In the genomic region with DNA sequence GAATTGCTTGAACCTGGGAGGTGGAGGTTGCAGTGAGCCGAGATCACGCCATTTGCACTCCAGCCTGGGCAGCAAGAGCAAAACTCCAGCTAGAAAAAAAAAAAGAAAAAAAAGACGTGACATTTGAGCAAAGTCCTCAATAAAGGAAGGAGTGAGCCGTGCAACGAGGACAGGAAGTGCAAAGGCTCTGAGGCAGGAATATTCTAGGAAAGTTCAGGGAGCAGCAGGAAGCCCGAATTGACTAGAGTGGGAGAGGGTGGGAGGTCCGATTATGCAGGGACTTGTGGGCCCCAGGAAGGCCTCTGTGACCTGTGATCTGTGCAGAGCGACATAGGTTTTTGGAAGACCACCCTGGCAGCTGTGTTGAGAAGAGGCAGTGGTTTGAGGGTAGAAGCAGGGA, we compare ENCODE assay signal across 19 cellular contexts. TPM values are rescaled to one million over a fixed set of nuclear protein-coding genes. Genes with fewer than 3 reads are reported as not detected.
DNase-seq lines count a peak whose midpoint lies in the region; ATAC-seq lines count a peak whose summit lies in the region.
"Had no signal": no experiment of that assay in that cellular context is flagged by ENCODE, and none has a peak within 500 bp of the region (broad histone marks: within the 10 kb centered on the region; RNA-seq: fewer than 3 reads in every experiment).

No MANE protein-coding gene starts in this region.

- no peak overlapping the region for H3K4me3 Mint-ChIP-seq in activated naive CD4-positive, alpha-beta T cell treated with anti-CD3 and anti-CD28 coated beads for 36 hours
- no peak overlapping the region for H3K4me3 Mint-ChIP-seq in naive thymus-derived CD4-positive, alpha-beta T cell
- H3K4me3 Mint-ChIP-seq: brain; stimulated activated naive CD8-positive, alpha-beta T cell treated with anti-CD3 and anti-CD28 coated beads, Interleukin-15, amount 100 ng/mL, for 72 hours had no signal

- H3K36me3 ChIP-seq in naive thymus-derived CD4-positive, alpha-beta T cell (ENCODE audit: control insufficient read depth in 2 of 3, insufficient read depth in 3 of 3, low read length in 3 of 3), result peaks cover 17 to 87% (median 25%) of the 10 kb centered on the region in 3 experiments

- peaks cover 5 to 15% of the 10 kb centered on the region in 2 donors for H3K36me3 Mint-ChIP-seq in activated naive CD4-positive, alpha-beta T cell treated with anti-CD3 and anti-CD28 coated beads, Interleukin-2, amount 50 U/mL, for 72 hours
- H3K36me3 Mint-ChIP-seq in activated naive CD4-positive, alpha-beta T cell treated with anti-CD3 and anti-CD28 coated beads for 36 hours (ENCODE audit: low read depth), result peaks cover 20% of the 10 kb centered on the region
- peaks cover 8 to 47% (median 16%) of the 10 kb centered on the region in 5 donors for H3K36me3 Mint-ChIP-seq in naive thymus-derived CD4-positive, alpha-beta T cell

- intact Hi-C loops in activated naive CD4-positive, alpha-beta T cell treated with anti-CD3 and anti-CD28 coated beads for 36 hours (cut with micrococcal nuclease), result no loop called here
- intact Hi-C loops in naive thymus-derived CD4-positive, alpha-beta T cell (cut with micrococcal nuclease), result no loop called here

- CTCF ChIA-PET in activated naive CD4-positive, alpha-beta T cell treated with anti-CD3 and anti-CD28 coated beads for 36 hours (lab: Charles Lee), result interaction anchor here (0.6 to 2.9 kb wide), 4 partner anchors 15 to 488 kb away, joined by 3 to 10 read pairs (median 5); no protein-coding TSS in a partner anchor
- CTCF ChIA-PET in naive thymus-derived CD4-positive, alpha-beta T cell (lab: Charles Lee), result interaction anchor here (1.6 kb wide), 1 partner anchor 47 kb away, joined by 3 read pairs; a partner anchor contains a TSS

- H3K4me1 ChIP-seq in naive thymus-derived CD4-positive, alpha-beta T cell (ENCODE audit: control insufficient read depth in 2 of 2, insufficient read depth in 2 of 2, low read length in 2 of 2), result no peaks in the 10 kb centered on the region

- POLR2A ChIA-PET in naive thymus-derived CD4-positive, alpha-beta T cell (lab: Charles Lee), result interaction anchor here (1.1 kb wide), 1 partner anchor 44 kb away, joined by 4 read pairs; no protein-coding TSS in a partner anchor

- no peak for ATAC-seq in activated naive CD4-positive, alpha-beta T cell treated with anti-CD3 and anti-CD28 coated beads, Interleukin-2, amount 50 U/mL, for 72 hours
- ATAC-seq in naive thymus-derived CD4-positive, alpha-beta T cell, result no peak
- ATAC-seq in HG03135 (IDR thresholded peaks at IDR 0.05; ENCODE audit: unreplicated experiment) (no peak), HG03025 (IDR thresholded peaks at IDR 0.05; ENCODE audit: low FRiP score, unreplicated experiment) (no peak)
- ATAC-seq: lower lobe of right lung; stimulated activated naive CD8-positive, alpha-beta T cell treated with anti-CD3 and anti-CD28 coated beads, Interleukin-15, amount 100 ng/mL, for 72 hours had no signal

- peak overlapping the region; percentile 55 to 60 for H3K27ac Mint-ChIP-seq in activated naive CD4-positive, alpha-beta T cell treated with anti-CD3 and anti-CD28 coated beads, Interleukin-2, amount 50 U/mL, for 72 hours
- no peak overlapping the region for H3K27ac Mint-ChIP-seq in activated naive CD4-positive, alpha-beta T cell treated with anti-CD3 and anti-CD28 coated beads for 36 hours
- H3K27ac Mint-ChIP-seq in naive thymus-derived CD4-positive, alpha-beta T cell, result peak overlapping the region in 7 of 9 donors; percentile 20 to 86 (median 70)

- no peaks in the 10 kb centered on the region for H3K27me3 ChIP-seq in naive thymus-derived CD4-positive, alpha-beta T cell (ENCODE audit: control insufficient read depth in 2 of 2, insufficient read depth in 2 of 2, low read length in 2 of 2)

- H3K4me3 ChIP-seq in naive thymus-derived CD4-positive, alpha-beta T cell (ENCODE audit: low read length), result no peak overlapping the region
- H3K4me3 ChIP-seq: lower lobe of right lung had no signal

- H3K4me1 Mint-ChIP-seq in activated naive CD4-positive, alpha-beta T cell treated with anti-CD3 and anti-CD28 coated beads for 36 hours (ENCODE audit: low read depth), result peaks cover 5% of the 10 kb centered on the region
- H3K4me1 Mint-ChIP-seq in naive thymus-derived CD4-positive, alpha-beta T cell, result peaks cover 7 to 25% (median 12%) of the 10 kb centered on the region in 7 donors

- H3K27ac ChIP-seq in angular gyrus (ENCODE audit: low read depth, low read length), result peak overlapping the region; percentile 71
- H3K27ac ChIP-seq in naive thymus-derived CD4-positive, alpha-beta T cell (ENCODE audit: low read depth, low read length), result no peak overlapping the region
- H3K27ac ChIP-seq: lower lobe of right lung had no signal

- H3K9me3 ChIP-seq in naive thymus-derived CD4-positive, alpha-beta T cell (ENCODE audit: control insufficient read depth in 2 of 3, low read length in 3 of 3), result no peaks in the 10 kb centered on the region
- H3K9me3 ChIP-seq: lower lobe of right lung had no signal

- peak in 1 of 2 donors; percentile 38 for DNase-seq in activated naive CD4-positive, alpha-beta T cell treated with anti-CD3 and anti-CD28 coated beads, Interleukin-2, amount 50 U/mL, for 72 hours (ENCODE audit: low spot score in 2 of 2)
- DNase-seq in activated naive CD4-positive, alpha-beta T cell treated with anti-CD3 and anti-CD28 coated beads for 36 hours, result no peak
- DNase-seq in naive thymus-derived CD4-positive, alpha-beta T cell, result no peak
- no peak for DNase-seq in NCI-H2029 (lab: John Stamatoyannopoulos, UW)
- DNase-seq in NCI-H226, result no peak
- DNase-seq: activated T-cell treated with anti-CD3 and anti-CD28 coated beads, Interleukin-2, amount 50 U/mL, for 1 hour; effector memory CD4-positive, alpha-beta T cell; GOT3; lower lobe of right lung; NCI-H2227 treated with DMSO at 0.1 percent for 48 hours; nucleus accumbens had no signal

- H3K27me3 Mint-ChIP-seq in activated naive CD4-positive, alpha-beta T cell treated with anti-CD3 and anti-CD28 coated beads for 36 hours (ENCODE audit: low read depth), result no peaks in the 10 kb centered on the region
- no peaks in the 10 kb centered on the region for H3K27me3 Mint-ChIP-seq in naive thymus-derived CD4-positive, alpha-beta T cell
- H3K27me3 Mint-ChIP-seq: stimulated activated naive CD8-positive, alpha-beta T cell treated with anti-CD3 and anti-CD28 coated beads, Interleukin-15, amount 100 ng/mL, for 72 hours had no signal

- H3K9me3 Mint-ChIP-seq in activated naive CD4-positive, alpha-beta T cell treated with anti-CD3 and anti-CD28 coated beads, Interleukin-2, amount 50 U/mL, for 72 hours, result no peaks in the 10 kb centered on the region
- no peaks in the 10 kb centered on the region for H3K9me3 Mint-ChIP-seq in activated naive CD4-positive, alpha-beta T cell treated with anti-CD3 and anti-CD28 coated beads for 36 hours
- no peaks in the 10 kb centered on the region for H3K9me3 Mint-ChIP-seq in naive thymus-derived CD4-positive, alpha-beta T cell
- H3K9me3 Mint-ChIP-seq: brain; stimulated activated naive CD8-positive, alpha-beta T cell treated with anti-CD3 and anti-CD28 coated beads, Interleukin-15, amount 100 ng/mL, for 72 hours had no signal

RNA-seq across cellular contexts. Expression of a gene that starts 46.9 kb away (rescaled TPM):
- 100 to 1,000 TPM; 141 to 185 TPM for total RNA-seq in activated naive CD4-positive, alpha-beta T cell treated with anti-CD3 and anti-CD28 coated beads, Interleukin-2, amount 50 U/mL, for 72 hours
- total RNA-seq in activated naive CD4-positive, alpha-beta T cell treated with anti-CD3 and anti-CD28 coated beads for 36 hours, result 100 to 1,000 TPM; 105 to 113 TPM
- 100 to 1,000 TPM in 4 of 5 experiments, 10 to 100 TPM in 1; 75.3 to 199 (median 113) TPM for total RNA-seq in naive thymus-derived CD4-positive, alpha-beta T cell
- 10 to 100 TPM; 43.4 to 54.5 TPM for polyA plus RNA-seq in naive thymus-derived CD4-positive, alpha-beta T cell

RNA-seq across cellular contexts. Expression of a gene that starts 50.4 kb away (rescaled TPM):
- total RNA-seq in activated naive CD4-positive, alpha-beta T cell treated with anti-CD3 and anti-CD28 coated beads, Interleukin-2, amount 50 U/mL, for 72 hours, result under 1 TPM in 1 of 2 donors, not detected in 1; 0.18 TPM
- total RNA-seq in activated naive CD4-positive, alpha-beta T cell treated with anti-CD3 and anti-CD28 coated beads for 36 hours, result under 1 TPM; 0.14 to 0.15 TPM
- not detected for total RNA-seq in naive thymus-derived CD4-positive, alpha-beta T cell
- polyA plus RNA-seq in naive thymus-derived CD4-positive, alpha-beta T cell, result not detected
- total RNA-seq: fibroblast of villous mesenchyme, lower lobe of right lung, SK-MEL-5, skeletal muscle tissue had no signal
